29 cellular contexts compared by ENCODE assay signal in genomic region chr12:47795814-47796411, GRCh38.
"Had no signal": no experiment of that assay in that cellular context is flagged by ENCODE, and none has a peak within 500 bp of the region (broad histone marks: within the 10 kb centered on the region; RNA-seq: fewer than 3 reads in every experiment).

No MANE protein-coding gene starts in this region.

- H3K27ac Mint-ChIP-seq: immature natural killer cell, nephron progenitor cell had no signal

- H3K9me3 Mint-ChIP-seq: immature natural killer cell; naive thymus-derived CD4-positive, alpha-beta T cell; nephron progenitor cell had no signal

- H3K27me3 Mint-ChIP-seq: naive thymus-derived CD4-positive, alpha-beta T cell had no signal

- H3K9me3 ChIP-seq: esophagus squamous epithelium, gastroesophageal sphincter, neutrophil, psoas muscle, spleen, stomach, thoracic aorta, transverse colon had no signal

- DNase-seq: cortex of kidney; dorsolateral prefrontal cortex; effector CD8-positive, alpha-beta T cell; esophagus squamous epithelium; foreskin fibroblast; glutamatergic neuron; immature natural killer cell; left cardiac atrium; left ventricle myocardium superior; naive thymus-derived CD4-positive, alpha-beta T cell; nephron progenitor cell; psoas muscle; retina; spleen; stimulated activated CD4-positive, alpha-beta T cell treated with anti-CD3 and anti-CD28 coated beads, Interleukin-15, amount 100 ng/mL, for 24 hours; stimulated activated CD4-positive, alpha-beta T cell treated with anti-CD3 and anti-CD28 coated beads, Interleukin-1b, Interleukin-23, amount 100 ng/mL, for 48 hours; stimulated activated CD4-positive, alpha-beta T cell treated with anti-CD3 and anti-CD28 coated beads, Interleukin-4, amount 100 ng/mL, for 24 hours; stimulated activated naive CD4-positive, alpha-beta T cell; stomach; substantia nigra; transverse colon had no signal

- H3K27me3 ChIP-seq: dorsolateral prefrontal cortex, esophagus squamous epithelium, gastroesophageal sphincter, neutrophil, spleen, stomach, transverse colon had no signal

- H3K27ac ChIP-seq: epithelial cell of prostate, esophagus squamous epithelium, neutrophil, psoas muscle, spleen, stomach, transverse colon had no signal

- H3K4me3 Mint-ChIP-seq: immature natural killer cell; naive thymus-derived CD4-positive, alpha-beta T cell; nephron progenitor cell had no signal

- ATAC-seq: gastroesophageal sphincter; left cardiac atrium; left ventricle myocardium superior; naive thymus-derived CD4-positive, alpha-beta T cell; psoas muscle; sciatic nerve had no signal

- H3K4me3 ChIP-seq: dorsolateral prefrontal cortex, esophagus squamous epithelium, gastroesophageal sphincter, lung, psoas muscle, spleen, stomach, thoracic aorta, transverse colon had no signal

- FAIRE-seq: endometrium, kidney had no signal
